ENCODE assay signal across 14 cellular contexts in the genomic region with DNA sequence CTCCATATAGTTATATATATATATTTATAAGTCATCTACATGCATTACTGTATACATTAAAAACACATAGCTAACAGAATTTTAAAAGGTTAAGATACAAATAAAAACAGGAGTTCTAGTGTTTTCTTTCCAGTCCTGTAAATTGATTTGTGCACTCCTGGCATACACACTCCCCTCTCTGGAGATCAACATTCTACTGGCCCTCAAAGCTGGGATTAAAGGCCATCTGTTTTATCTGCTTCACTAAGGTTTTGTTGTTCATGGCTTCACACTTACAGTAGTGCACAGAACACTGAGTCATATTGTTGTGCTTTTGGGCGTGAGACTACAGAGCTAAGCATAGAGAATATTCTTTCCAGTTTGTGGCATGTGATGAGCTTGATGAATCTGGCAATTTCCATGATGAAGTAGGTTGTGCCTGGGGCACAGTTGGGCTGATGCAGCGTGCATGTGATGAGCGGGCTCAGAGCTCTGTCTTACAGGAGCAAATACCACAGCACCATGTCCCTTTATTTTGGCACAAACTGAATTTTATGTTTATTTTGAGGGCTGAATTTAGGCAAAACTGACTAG.
"Had no signal": no experiment of that assay in that cellular context is flagged by ENCODE, and none has a peak within 500 bp of the region (broad histone marks: within the 10 kb centered on the region; RNA-seq: fewer than 3 reads in every experiment).

No MANE protein-coding gene starts in this region.

- H3K27me3 Mint-ChIP-seq: activated CD4-positive, alpha-beta memory T cell treated with anti-CD3 and anti-CD28 coated beads for 36 hours; activated naive CD8-positive, alpha-beta T cell; stimulated activated naive CD8-positive, alpha-beta T cell treated with anti-CD3 and anti-CD28 coated beads, Interleukin-15, Interleukin-2, amounts not matched to agents 100 ng/mL and 50 ng/mL, for 24 hours had no signal

- ATAC-seq: heart left ventricle, left lobe of liver had no signal

- H3K36me3 Mint-ChIP-seq: activated CD4-positive, alpha-beta memory T cell treated with anti-CD3 and anti-CD28 coated beads for 36 hours; activated naive CD8-positive, alpha-beta T cell had no signal

- DNase-seq: activated CD4-positive, alpha-beta memory T cell treated with anti-CD3 and anti-CD28 coated beads for 36 hours; activated gamma-delta T cell; activated T-cell treated with anti-CD3 and anti-CD28 coated beads, Interleukin-2, amount 50 U/mL, for 48 hours; brain microvascular endothelial cell; heart left ventricle; mesendoderm; nephron progenitor cell; stimulated activated CD4-positive, alpha-beta T cell treated with anti-CD3 and anti-CD28 coated beads, Interleukin-4, amount 100 ng/mL, for 1 hour; stimulated activated CD8-positive, alpha-beta memory T cell treated with anti-CD3 and anti-CD28 coated beads, Interleukin-4, amount 100 ng/mL, for 48 hours; testis had no signal

- H3K9me3 Mint-ChIP-seq: activated CD4-positive, alpha-beta memory T cell treated with anti-CD3 and anti-CD28 coated beads for 36 hours; nephron progenitor cell had no signal

- H3K27ac Mint-ChIP-seq: activated CD4-positive, alpha-beta memory T cell treated with anti-CD3 and anti-CD28 coated beads for 36 hours; activated naive CD8-positive, alpha-beta T cell; nephron progenitor cell; stimulated activated naive CD8-positive, alpha-beta T cell treated with anti-CD3 and anti-CD28 coated beads, Interleukin-15, Interleukin-2, amounts not matched to agents 100 ng/mL and 50 ng/mL, for 24 hours had no signal

- H3K4me3 Mint-ChIP-seq: activated CD4-positive, alpha-beta memory T cell treated with anti-CD3 and anti-CD28 coated beads for 36 hours; activated naive CD8-positive, alpha-beta T cell; nephron progenitor cell; stimulated activated naive CD8-positive, alpha-beta T cell treated with anti-CD3 and anti-CD28 coated beads, Interleukin-15, Interleukin-2, amounts not matched to agents 100 ng/mL and 50 ng/mL, for 24 hours had no signal

- H3K4me3 ChIP-seq: esophagus muscularis mucosa, heart left ventricle, testis had no signal

- H3K4me1 Mint-ChIP-seq: nephron progenitor cell had no signal
